ENCODE assay signal across 16 cellular contexts in genomic region chr1:199057284-199057683, GRCh38.
"Had no signal": no experiment of that assay in that cellular context is flagged by ENCODE, and none has a peak within 500 bp of the region (broad histone marks: within the 10 kb centered on the region; RNA-seq: fewer than 3 reads in every experiment).

No MANE protein-coding gene starts in this region.

- H3K4me3 ChIP-seq: esophagus muscularis mucosa, gastrocnemius medialis, heart right ventricle, right atrium auricular region, smooth muscle cell, tibial nerve, upper lobe of right lung, vagina had no signal

- H3K4me3 Mint-ChIP-seq: naive thymus-derived CD4-positive, alpha-beta T cell had no signal

- H3K9me3 ChIP-seq: esophagus muscularis mucosa, gastrocnemius medialis, heart right ventricle, neutrophil, right atrium auricular region, tibial nerve, upper lobe of right lung, vagina had no signal

- DNase-seq: effector memory CD4-positive, alpha-beta T cell; gastrocnemius medialis; heart right ventricle; hypothalamus; kidney glomerular epithelial cell; mesendoderm; stimulated activated CD4-positive, alpha-beta T cell treated with anti-CD3 and anti-CD28 coated beads, Interleukin-2, amount 100 ng/mL, for 48 hours; stimulated activated naive CD8-positive, alpha-beta T cell treated with anti-CD3 and anti-CD28 coated beads, Interleukin-15, Interleukin-2, amounts not matched to agents 100 U/mL and 50 U/mL, for 24 hours; upper lobe of right lung had no signal

- H3K36me3 ChIP-seq: esophagus muscularis mucosa, gastrocnemius medialis, heart right ventricle, neutrophil, right atrium auricular region, tibial nerve, upper lobe of right lung, vagina had no signal

- H3K27ac ChIP-seq: esophagus muscularis mucosa, gastrocnemius medialis, heart right ventricle, neutrophil, right atrium auricular region, tibial nerve, upper lobe of right lung, vagina had no signal

- H3K27me3 Mint-ChIP-seq: naive thymus-derived CD4-positive, alpha-beta T cell had no signal

- H3K27me3 ChIP-seq: esophagus muscularis mucosa, gastrocnemius medialis, heart right ventricle, neutrophil, right atrium auricular region, tibial nerve, upper lobe of right lung, vagina had no signal

- H3K4me1 ChIP-seq: esophagus muscularis mucosa, gastrocnemius medialis, heart right ventricle, right atrium auricular region, tibial nerve, upper lobe of right lung, vagina had no signal

- H3K27ac Mint-ChIP-seq: naive thymus-derived CD4-positive, alpha-beta T cell had no signal

- ATAC-seq: gastrocnemius medialis; heart right ventricle; naive thymus-derived CD4-positive, alpha-beta T cell; stimulated activated naive CD8-positive, alpha-beta T cell treated with anti-CD3 and anti-CD28 coated beads, Interleukin-15, Interleukin-2, amounts not matched to agents 100 U/mL and 50 U/mL, for 24 hours; upper lobe of right lung had no signal

- H3K4me2 ChIP-seq: smooth muscle cell had no signal
